Comparison of ENCODE assay signal across 20 cellular contexts in genomic region chr19:31233288-31233687, GRCh38.
"Had no signal": no experiment of that assay in that cellular context is flagged by ENCODE, and none has a peak within 500 bp of the region (broad histone marks: within the 10 kb centered on the region; RNA-seq: fewer than 3 reads in every experiment).

No MANE protein-coding gene starts in this region.

- H3K9me3 Mint-ChIP-seq: activated naive CD4-positive, alpha-beta T cell treated with anti-CD3 and anti-CD28 coated beads for 36 hours; activated T-cell treated with anti-CD3 and anti-CD28 coated beads, Interleukin-2, amount 50 U/mL, for 24 hours; mesothelial cell of epicardium; nephron; T-helper 2 cell treated with Interferon-gamma antibody and Interleukin-4, amounts not matched to agents 5 μg/mL and 100 μg/mL, for 36 hours; WTC11 had no signal

- H3K4me3 Mint-ChIP-seq: activated CD8-positive, alpha-beta T cell treated with anti-CD3 and anti-CD28 coated beads, Interleukin-2, amount 10 ng/mL, durations not matched to agents 7 days and 5 days; activated naive CD4-positive, alpha-beta T cell treated with anti-CD3 and anti-CD28 coated beads for 36 hours; activated T-cell treated with anti-CD3 and anti-CD28 coated beads, Interleukin-2, amount 50 U/mL, for 24 hours; mesothelial cell of epicardium; nephron; T-helper 2 cell treated with Interferon-gamma antibody and Interleukin-4, amounts not matched to agents 5 μg/mL and 100 μg/mL, for 36 hours; WTC11 had no signal

- H3K27ac Mint-ChIP-seq: activated CD8-positive, alpha-beta T cell treated with anti-CD3 and anti-CD28 coated beads, Interleukin-2, amount 10 ng/mL, durations not matched to agents 7 days and 5 days; activated naive CD4-positive, alpha-beta T cell treated with anti-CD3 and anti-CD28 coated beads for 36 hours; activated T-cell treated with anti-CD3 and anti-CD28 coated beads, Interleukin-2, amount 50 U/mL, for 24 hours; mesothelial cell of epicardium; nephron; T-helper 2 cell treated with Interferon-gamma antibody and Interleukin-4, amounts not matched to agents 5 μg/mL and 100 μg/mL, for 36 hours; WTC11 had no signal

- H3K4me1 Mint-ChIP-seq: mesothelial cell of epicardium, nephron had no signal

- DNase-seq: activated CD4-positive, alpha-beta T cell treated with anti-CD3 and anti-CD28 coated beads for 4 hours; activated CD8-positive, alpha-beta T cell treated with anti-CD3 and anti-CD28 coated beads, Interleukin-2, amount 10 ng/mL, durations not matched to agents 7 days and 5 days; activated naive CD4-positive, alpha-beta T cell treated with anti-CD3 and anti-CD28 coated beads for 36 hours; activated T-cell treated with anti-CD3 and anti-CD28 coated beads, Interleukin-2, amount 50 U/mL, for 24 hours; anterior cingulate cortex; effector memory CD4-positive, alpha-beta T cell; esophagus squamous epithelium; hippocampal formation; posterior cingulate gyrus; sigmoid colon; stimulated activated CD4-positive, alpha-beta T cell treated with anti-CD3 and anti-CD28 coated beads, Interleukin-12 subunit alpha, Interleukin-12 subunit beta, amount 100 ng/mL, for 4 hours; stimulated activated CD4-positive, alpha-beta T cell treated with anti-CD3 and anti-CD28 coated beads, Interleukin-2, amount 100 ng/mL, for 24 hours; stimulated activated naive CD4-positive, alpha-beta T cell treated with Interleukin-2 at 50 U/mL for 16 hours; thyroid gland had no signal

- H3K36me3 Mint-ChIP-seq: mesothelial cell of epicardium, WTC11 had no signal

- H3K9me3 ChIP-seq: esophagus squamous epithelium, sigmoid colon, thyroid gland had no signal

- H3K4me1 ChIP-seq: esophagus squamous epithelium, foreskin keratinocyte, sigmoid colon, thyroid gland had no signal

- ATAC-seq: activated CD8-positive, alpha-beta T cell treated with anti-CD3 and anti-CD28 coated beads, Interleukin-2, amount 10 ng/mL, durations not matched to agents 7 days and 5 days; foreskin keratinocyte; WTC11 had no signal

- H3K4me3 ChIP-seq: esophagus squamous epithelium, lung, sigmoid colon, thyroid gland had no signal

- H3K36me3 ChIP-seq: esophagus squamous epithelium, sigmoid colon, thyroid gland had no signal

- H3K27me3 ChIP-seq: esophagus squamous epithelium, foreskin keratinocyte, sigmoid colon, thyroid gland had no signal
